9 cellular contexts compared by ENCODE assay signal in genomic region chr16:30997000-30997886, GRCh38. TPM values are rescaled to one million over a fixed set of nuclear protein-coding genes. Genes with fewer than 3 reads are reported as not detected.
DNase-seq lines count a peak whose midpoint lies in the region; ATAC-seq and TF ChIP-seq lines count a peak whose summit lies in the region.
"Had no signal": no experiment of that assay in that cellular context is flagged by ENCODE, and none has a peak within 500 bp of the region (broad histone marks: within the 10 kb centered on the region; RNA-seq: fewer than 3 reads in every experiment).

No MANE protein-coding gene starts in this region.

- 2% methylated on average over 60 of the region's 61 CpGs for WGBS in HUES64
- WGBS in hepatocyte (ENCODE audit: low lambda C conversion rate, missing lambda C conversion rate) = 7% methylated on average over 46 of the region's 61 CpGs

- peak overlapping the region; percentile 60 to 69 for H3K4me3 ChIP-seq in CD4-positive, alpha-beta memory T cell (ENCODE audit: low read length in 2 of 2)
- peak overlapping the region; percentile 68 for H3K4me3 ChIP-seq in HUES64 (ENCODE audit: low read length)
- peak overlapping the region; percentile 47 for H3K4me3 ChIP-seq in hepatocyte
- H3K4me3 ChIP-seq in skeletal muscle satellite cell (ENCODE audit: low read length) = peak overlapping the region; percentile 75

- peak; percentile 76 for ATAC-seq in GM21367 (IDR thresholded peaks at IDR 0.05; ENCODE audit: unreplicated experiment)

- no peaks in the 10 kb centered on the region for H3K9me3 Mint-ChIP-seq in CD4-positive, alpha-beta memory T cell
- H3K9me3 Mint-ChIP-seq in T-helper 1 cell treated with Interleukin-12 subunit alpha and Interleukin-12 subunit beta and Interleukin-4 antibody, amounts not matched to agents 30 μg/mL and 1 μg/mL, for 36 hours = no peaks in the 10 kb centered on the region

- H3K27ac Mint-ChIP-seq in CD4-positive, alpha-beta memory T cell = peak overlapping the region in 6 of 7 donors; percentile 54 to 89 (median 85)
- H3K27ac Mint-ChIP-seq in T-helper 1 cell treated with Interleukin-12 subunit alpha and Interleukin-12 subunit beta and Interleukin-4 antibody, amounts not matched to agents 30 μg/mL and 1 μg/mL, for 36 hours = peak overlapping the region; percentile 81

- intact Hi-C loops in CD4-positive, alpha-beta memory T cell (cut with micrococcal nuclease) = loop anchor here (1.0 to 5.0 kb wide), 5 partner anchors 36 to 145 kb away; partner anchors contain the start of genes KAT8, SETD1A, STX4 and ZNF646

- H3K9ac ChIP-seq in HUES64 (ENCODE audit: low read depth, low read length) (peak overlapping the region; percentile 30; the same call in 1 of the 2 replicates), skeletal muscle satellite cell (ENCODE audit: low read depth, low read length) (peak overlapping the region; percentile 85)

- no peaks in the 10 kb centered on the region for H3K27me3 ChIP-seq in CD4-positive, alpha-beta memory T cell (ENCODE audit: insufficient read depth, low read length)
- H3K27me3 ChIP-seq in HUES64 (ENCODE audit: insufficient read depth, low read length) (peaks cover 13% of the 10 kb centered on the region; the same call in 1 of the 2 replicates), hepatocyte (peaks cover 4% of the 10 kb centered on the region), skeletal muscle satellite cell (ENCODE audit: control insufficient read depth, insufficient read depth, low read length) (no peaks in the 10 kb centered on the region)

- peaks cover 11% of the 10 kb centered on the region for H3K4me1 ChIP-seq in CD4-positive, alpha-beta memory T cell (ENCODE audit: insufficient read depth, low read length)
- peaks cover 16% of the 10 kb centered on the region for H3K4me1 ChIP-seq in HUES64 (ENCODE audit: insufficient read depth, low read length)
- H3K4me1 ChIP-seq in hepatocyte (ENCODE audit: insufficient read depth) = peaks cover 26% of the 10 kb centered on the region
- peaks cover 32% of the 10 kb centered on the region for H3K4me1 ChIP-seq in skeletal muscle satellite cell (ENCODE audit: control insufficient read depth, insufficient read depth, low read length)

- no peak for TF ChIP-seq CTCF in hepatocyte (IDR thresholded peaks at IDR 0.05; ENCODE audit: poor library complexity)

- DNase-seq in CD4-positive, alpha-beta memory T cell = peak; percentile 59 to 82 (median 66)
- peak; percentile 75 for DNase-seq in amniotic epithelial cell (ENCODE audit: low read depth)
- peak; percentile 91 for DNase-seq in hepatocyte (ENCODE audit: low spot score)
- no peak for DNase-seq in NCI-H2107 (lab: John Stamatoyannopoulos, UW)

- H4K20me1 ChIP-seq in hepatocyte (ENCODE audit: insufficient read depth, poor library complexity, severe bottlenecking) = no peaks in the 10 kb centered on the region

- peak overlapping the region; percentile 47 for H3K27ac ChIP-seq in CD4-positive, alpha-beta memory T cell (ENCODE audit: low read depth, low read length)
- peak overlapping the region; percentile 45; the same call in 1 of the 2 replicates for H3K27ac ChIP-seq in HUES64 (ENCODE audit: low read depth, low read length)
- H3K27ac ChIP-seq in hepatocyte = peak overlapping the region; percentile 90
- H3K27ac ChIP-seq: VCaP had no signal

- H3K4me1 Mint-ChIP-seq in CD4-positive, alpha-beta memory T cell = peaks cover 2 to 6% (median 4%) of the 10 kb centered on the region in 4 donors
- peaks cover 8% of the 10 kb centered on the region for H3K4me1 Mint-ChIP-seq in T-helper 1 cell treated with Interleukin-12 subunit alpha and Interleukin-12 subunit beta and Interleukin-4 antibody, amounts not matched to agents 30 μg/mL and 1 μg/mL, for 36 hours (ENCODE audit: low read depth)

- no peaks in the 10 kb centered on the region for H3K9me3 ChIP-seq in CD4-positive, alpha-beta memory T cell (ENCODE audit: control insufficient read depth in 1 of 2, low read length in 2 of 2)
- H3K9me3 ChIP-seq in HUES64 (ENCODE audit: insufficient read depth, low read depth, low read length) (no peaks in the 10 kb centered on the region), hepatocyte (ENCODE audit: low read depth) (no peaks in the 10 kb centered on the region), skeletal muscle satellite cell (replicated peaks; ENCODE audit: low read length) (no peaks in the 10 kb centered on the region)

- no peaks in the 10 kb centered on the region for H3K79me2 ChIP-seq in hepatocyte

- H3K36me3 Mint-ChIP-seq in CD4-positive, alpha-beta memory T cell = no peaks in the 10 kb centered on the region
- H3K36me3 Mint-ChIP-seq in T-helper 1 cell treated with Interleukin-12 subunit alpha and Interleukin-12 subunit beta and Interleukin-4 antibody, amounts not matched to agents 30 μg/mL and 1 μg/mL, for 36 hours (ENCODE audit: low read depth) = no peaks in the 10 kb centered on the region

- CTCF ChIA-PET in CD4-positive, alpha-beta memory T cell (lab: Charles Lee; ENCODE audit: partially characterized antibody) = interaction anchor here (1.1 kb wide), 1 partner anchor 145 kb away, joined by 3 read pairs; no protein-coding TSS in a partner anchor

- POLR2A ChIA-PET in CD4-positive, alpha-beta memory T cell (lab: Charles Lee; ENCODE audit: partially characterized antibody) = interaction anchor here (0.7 to 1.5 kb wide), 4 partner anchors 11 to 145 kb away, joined by 3 to 5 read pairs (median 4); partner anchors contain the start of genes ZNF646 and ZNF668

- H3K36me3 ChIP-seq in CD4-positive, alpha-beta memory T cell (ENCODE audit: insufficient read depth, low read length) = no peaks in the 10 kb centered on the region
- no peaks in the 10 kb centered on the region for H3K36me3 ChIP-seq in HUES64 (ENCODE audit: insufficient read depth, low read length)
- H3K36me3 ChIP-seq in hepatocyte (replicated peaks; ENCODE audit: insufficient read depth, low read depth) = no peaks in the 10 kb centered on the region
- H3K36me3 ChIP-seq in skeletal muscle satellite cell (ENCODE audit: insufficient read depth, low read length) = no peaks in the 10 kb centered on the region

- no peaks in the 10 kb centered on the region for H3K9me2 ChIP-seq in hepatocyte (replicated peaks; ENCODE audit: insufficient read depth)

- H3K4me3 Mint-ChIP-seq in CD4-positive, alpha-beta memory T cell = peak overlapping the region; percentile 67 to 86 (median 82)
- H3K4me3 Mint-ChIP-seq in T-helper 1 cell treated with Interleukin-12 subunit alpha and Interleukin-12 subunit beta and Interleukin-4 antibody, amounts not matched to agents 30 μg/mL and 1 μg/mL, for 36 hours = peak overlapping the region; percentile 80

- no peaks in the 10 kb centered on the region for H3K27me3 Mint-ChIP-seq in CD4-positive, alpha-beta memory T cell
- no peaks in the 10 kb centered on the region for H3K27me3 Mint-ChIP-seq in T-helper 1 cell treated with Interleukin-12 subunit alpha and Interleukin-12 subunit beta and Interleukin-4 antibody, amounts not matched to agents 30 μg/mL and 1 μg/mL, for 36 hours (ENCODE audit: low read depth)

- H2AFZ ChIP-seq in hepatocyte = peak overlapping the region; percentile 90

- H3K4me2 ChIP-seq in hepatocyte (peak overlapping the region; percentile 96), skeletal muscle satellite cell (ENCODE audit: low read length) (peak overlapping the region; percentile 94)

RNA-seq across cellular contexts. Expression of gene HSD3B7, which starts 12.2 kb away (rescaled TPM):
- total RNA-seq in CD4-positive, alpha-beta memory T cell = 1 to 10 TPM; 3.6 to 4.3 TPM
- 1 to 10 TPM in 1 of 2 donors, under 1 TPM in 1; 0.08 to 1.2 TPM for polyA plus RNA-seq in CD4-positive, alpha-beta memory T cell
- polyA plus RNA-seq in HUES64 (2013, experiment 1 of 2) = 2.0 TPM
- 1.5 TPM for polyA plus RNA-seq in HUES64 (2013, experiment 2 of 2)
- 17.5 and 18.1 TPM in 2 replicates for total RNA-seq in hepatocyte
- polyA plus RNA-seq in hepatocyte = 16.7 and 20.8 TPM in 2 replicates
- total RNA-seq in skeletal muscle satellite cell (2012; rRNA removed) = 67.4 and 120 TPM in 2 replicates

RNA-seq across cellular contexts. Expression of gene STX1B, which starts 13.2 kb away (rescaled TPM):
- total RNA-seq in CD4-positive, alpha-beta memory T cell = 1 to 10 TPM; 1.5 to 2.4 TPM
- polyA plus RNA-seq in CD4-positive, alpha-beta memory T cell = not detected
- polyA plus RNA-seq in HUES64 (2013, experiment 1 of 2) = 3.3 TPM
- polyA plus RNA-seq in HUES64 (2013, experiment 2 of 2) = 5.5 TPM
- total RNA-seq in hepatocyte = 0.87 and 1.6 TPM in 2 replicates
- polyA plus RNA-seq in hepatocyte = 2.0 and 2.7 TPM in 2 replicates
- total RNA-seq in skeletal muscle satellite cell (2012; rRNA removed) = 0.51 and 1.1 TPM in 2 replicates

RNA-seq across cellular contexts. Expression of gene STX4, which starts 36.1 kb away (rescaled TPM):
- total RNA-seq in CD4-positive, alpha-beta memory T cell = 100 to 1,000 TPM; 106 to 111 TPM
- polyA plus RNA-seq in CD4-positive, alpha-beta memory T cell = 10 to 100 TPM; 21.2 to 33.0 TPM
- 19.7 TPM for polyA plus RNA-seq in HUES64 (2013, experiment 1 of 2)
- polyA plus RNA-seq in HUES64 (2013, experiment 2 of 2) = 23.0 TPM
- total RNA-seq in hepatocyte = 23.2 and 25.9 TPM in 2 replicates
- 72.4 and 90.4 TPM in 2 replicates for polyA plus RNA-seq in hepatocyte
- 12.9 and 19.5 TPM in 2 replicates for total RNA-seq in skeletal muscle satellite cell (2012; rRNA removed)

RNA-seq across cellular contexts. Expression of gene SETD1A, which starts 39.7 kb away (rescaled TPM):
- total RNA-seq in CD4-positive, alpha-beta memory T cell = 10 to 100 TPM; 32.1 to 33.2 TPM
- 1 to 10 TPM in 1 of 2 donors, not detected in 1; 5.6 TPM for polyA plus RNA-seq in CD4-positive, alpha-beta memory T cell
- 22.1 TPM for polyA plus RNA-seq in HUES64 (2013, experiment 1 of 2)
- 21.0 TPM for polyA plus RNA-seq in HUES64 (2013, experiment 2 of 2)
- total RNA-seq in hepatocyte = 1.8 and 2.7 TPM in 2 replicates
- 2.2 and 2.3 TPM in 2 replicates for polyA plus RNA-seq in hepatocyte
- 2.0 and 3.1 TPM in 2 replicates for total RNA-seq in skeletal muscle satellite cell (2012; rRNA removed)

RNA-seq across cellular contexts. Expression of gene ORAI3, which starts 48.4 kb away (rescaled TPM):
- total RNA-seq in CD4-positive, alpha-beta memory T cell = 10 to 100 TPM; 19.3 to 22.0 TPM
- polyA plus RNA-seq in CD4-positive, alpha-beta memory T cell = 10 to 100 TPM; 16.2 to 17.5 TPM
- 7.9 TPM for polyA plus RNA-seq in HUES64 (2013, experiment 1 of 2)
- polyA plus RNA-seq in HUES64 (2013, experiment 2 of 2) = 9.8 TPM
- 42.4 and 52.5 TPM in 2 replicates for total RNA-seq in hepatocyte
- polyA plus RNA-seq in hepatocyte = 54.0 and 56.9 TPM in 2 replicates
- total RNA-seq in skeletal muscle satellite cell (2012; rRNA removed) = 21.4 and 28.1 TPM in 2 replicates
